Comparison of ENCODE assay signal across 14 cellular contexts in genomic region chr12:27081668-27082091, GRCh38. TPM values are rescaled to one million over a fixed set of nuclear protein-coding genes. Genes with fewer than 3 reads are reported as not detected.
DNase-seq lines count a peak whose midpoint lies in the region; ATAC-seq and TF ChIP-seq lines count a peak whose summit lies in the region.
"Had no signal": no experiment of that assay in that cellular context is flagged by ENCODE, and none has a peak within 500 bp of the region (broad histone marks: within the 10 kb centered on the region; RNA-seq: fewer than 3 reads in every experiment).

No MANE protein-coding gene starts in this region.

- WGBS in aorta, 2 donors, result 74 to 86% methylated on average over 4 of the region's 4 CpGs

- H3K9me3 Mint-ChIP-seq in HFFc6, result no peaks in the 10 kb centered on the region
- peaks cover 2% of the 10 kb centered on the region for H3K9me3 Mint-ChIP-seq in activated naive CD4-positive, alpha-beta T cell treated with anti-CD3 and anti-CD28 coated beads for 36 hours
- H3K9me3 Mint-ChIP-seq in activated naive CD8-positive, alpha-beta T cell treated with anti-CD3 and anti-CD28 coated beads, Interleukin-2, amount 50 U/mL, for 24 hours, result no peaks in the 10 kb centered on the region

- H3K4me3 Mint-ChIP-seq in HFFc6, result no peak overlapping the region
- H3K4me3 Mint-ChIP-seq in activated naive CD4-positive, alpha-beta T cell treated with anti-CD3 and anti-CD28 coated beads for 36 hours, result no peak overlapping the region
- H3K4me3 Mint-ChIP-seq in activated naive CD8-positive, alpha-beta T cell treated with anti-CD3 and anti-CD28 coated beads, Interleukin-2, amount 50 U/mL, for 24 hours, result no peak overlapping the region
- H3K4me3 Mint-ChIP-seq: CD4-positive, alpha-beta memory T cell had no signal

- DNase-seq in BJ (ENCODE audit: low read depth) (no peak), HFFc6 (no peak), amniotic epithelial cell (ENCODE audit: low read depth) (peak; percentile 23), iPS-NIHi7 (ENCODE audit: extremely low spot score) (peak; percentile 74), aorta (no peak)
- DNase-seq in activated naive CD4-positive, alpha-beta T cell treated with anti-CD3 and anti-CD28 coated beads for 36 hours, result no peak
- DNase-seq in activated naive CD8-positive, alpha-beta T cell treated with anti-CD3 and anti-CD28 coated beads, Interleukin-2, amount 50 U/mL, for 24 hours, result no peak
- DNase-seq: CD4-positive, alpha-beta memory T cell; left ventricle myocardium superior; NCI-H2029; posterior cingulate gyrus; stimulated activated CD4-positive, alpha-beta T cell treated with anti-CD3 and anti-CD28 coated beads, Interleukin-4, amount 100 ng/mL, for 4 hours; substantia nigra had no signal

- H3K27me3 ChIP-seq in BJ (ENCODE audit: control insufficient read depth, insufficient read depth, low read length) (no peaks in the 10 kb centered on the region), aorta (ENCODE audit: control insufficient read depth in 1 of 2, insufficient read depth in 2 of 2, low read length in 1 of 2) (no peaks in the 10 kb centered on the region)

- peaks cover 51% of the 10 kb centered on the region for H3K4me1 Mint-ChIP-seq in HFFc6 (ENCODE audit: low read depth)
- no peaks in the 10 kb centered on the region for H3K4me1 Mint-ChIP-seq in activated naive CD4-positive, alpha-beta T cell treated with anti-CD3 and anti-CD28 coated beads for 36 hours (ENCODE audit: low read depth)
- peaks cover 4% of the 10 kb centered on the region for H3K4me1 Mint-ChIP-seq in activated naive CD8-positive, alpha-beta T cell treated with anti-CD3 and anti-CD28 coated beads, Interleukin-2, amount 50 U/mL, for 24 hours

- POLR2A ChIA-PET in BJ (lab: Charles Lee), result no interaction called here

- H3K4me3 ChIP-seq in BJ (ENCODE audit: low read depth, low read length) (no peak overlapping the region), aorta (ENCODE audit: low read length in 2 of 2) (no peak overlapping the region)

- CTCF ChIA-PET in BJ (lab: Yijun Ruan, JAX), result interaction anchor here (0.7 kb wide), 1 partner anchor 21 kb away, joined by 3 read pairs; no protein-coding TSS in a partner anchor
- CTCF ChIA-PET in activated naive CD4-positive, alpha-beta T cell treated with anti-CD3 and anti-CD28 coated beads for 36 hours (lab: Charles Lee), result no interaction called here

- H3K36me3 ChIP-seq in BJ (ENCODE audit: control insufficient read depth, insufficient read depth, low read length), result no peaks in the 10 kb centered on the region
- H3K36me3 ChIP-seq in aorta (ENCODE audit: control insufficient read depth in 1 of 2, insufficient read depth in 2 of 2, low read length in 1 of 2), result no peaks in the 10 kb centered on the region

- H3K27ac ChIP-seq in aorta (ENCODE audit: low read depth in 1 of 2, low read length in 2 of 2), result no peak overlapping the region

- intact Hi-C loops in aorta (cut with DNase I), result no loop called here
- intact Hi-C loops in activated naive CD4-positive, alpha-beta T cell treated with anti-CD3 and anti-CD28 coated beads for 36 hours (cut with micrococcal nuclease), result no loop called here

- peaks cover 0 to 2% of the 10 kb centered on the region in 2 donors for H3K4me1 ChIP-seq in aorta (ENCODE audit: control insufficient read depth in 1 of 2, insufficient read depth in 2 of 2, low read length in 2 of 2)

- TF ChIP-seq CTCF in BJ (IDR thresholded peaks at IDR 0.05; ENCODE audit: insufficient read depth, low read depth, low read length), result 0 out of 2 replicates have a peak, but pooled peaks have one; percentile 9
- peak; percentile 38 for TF ChIP-seq CTCF in HFFc6 (IDR thresholded peaks at IDR 0.05)

- no peak for ATAC-seq in aorta (ENCODE audit: low FRiP score)
- ATAC-seq in activated naive CD8-positive, alpha-beta T cell treated with anti-CD3 and anti-CD28 coated beads, Interleukin-2, amount 50 U/mL, for 24 hours, result no peak
- no peak for ATAC-seq in GM18861 (IDR thresholded peaks at IDR 0.05; ENCODE audit: unreplicated experiment)
- ATAC-seq: left ventricle myocardium superior had no signal

- peaks cover 4% of the 10 kb centered on the region; the same call in 1 of the 2 replicates for H3K36me3 Mint-ChIP-seq in HFFc6 (ENCODE audit: low read depth)
- peaks cover 5% of the 10 kb centered on the region for H3K36me3 Mint-ChIP-seq in activated naive CD4-positive, alpha-beta T cell treated with anti-CD3 and anti-CD28 coated beads for 36 hours (ENCODE audit: low read depth)
- peaks cover 5% of the 10 kb centered on the region for H3K36me3 Mint-ChIP-seq in activated naive CD8-positive, alpha-beta T cell treated with anti-CD3 and anti-CD28 coated beads, Interleukin-2, amount 50 U/mL, for 24 hours (ENCODE audit: low read depth)

- H3K27me3 Mint-ChIP-seq in HFFc6 (ENCODE audit: insufficient read depth), result peaks cover 2% of the 10 kb centered on the region; the same call in 1 of the 2 replicates
- no peaks in the 10 kb centered on the region for H3K27me3 Mint-ChIP-seq in activated naive CD4-positive, alpha-beta T cell treated with anti-CD3 and anti-CD28 coated beads for 36 hours (ENCODE audit: low read depth)
- no peaks in the 10 kb centered on the region for H3K27me3 Mint-ChIP-seq in activated naive CD8-positive, alpha-beta T cell treated with anti-CD3 and anti-CD28 coated beads, Interleukin-2, amount 50 U/mL, for 24 hours
- H3K27me3 Mint-ChIP-seq: CD4-positive, alpha-beta memory T cell had no signal

- H3K27ac Mint-ChIP-seq in HFFc6, result no peak overlapping the region
- H3K27ac Mint-ChIP-seq in activated naive CD4-positive, alpha-beta T cell treated with anti-CD3 and anti-CD28 coated beads for 36 hours, result no peak overlapping the region
- no peak overlapping the region for H3K27ac Mint-ChIP-seq in activated naive CD8-positive, alpha-beta T cell treated with anti-CD3 and anti-CD28 coated beads, Interleukin-2, amount 50 U/mL, for 24 hours
- H3K27ac Mint-ChIP-seq: CD4-positive, alpha-beta memory T cell had no signal

- no peaks in the 10 kb centered on the region for H3K9me3 ChIP-seq in aorta (ENCODE audit: control insufficient read depth, low read length)

RNA-seq across cellular contexts. Expression of gene C12orf71, which starts 0.7 kb away (rescaled TPM):
- not detected in 2 replicates for polyA plus RNA-seq in BJ (2011; rRNA removed)
- not detected in 2 replicates for polyA minus RNA-seq in BJ (2011; rRNA and poly(A)+ RNA removed)
- not detected for total RNA-seq in HFFc6 (2021; fragmentation: NEBNext Ultra II Directional; extraction: Animal tissue kit (Norgen Biotek cat#: 25700))
- not detected for total RNA-seq in aorta
- not detected for polyA plus RNA-seq in aorta
- total RNA-seq in activated naive CD4-positive, alpha-beta T cell treated with anti-CD3 and anti-CD28 coated beads for 36 hours, result not detected
- total RNA-seq: CD4-positive, alpha-beta memory T cell; left ventricle myocardium superior had no signal
- polyA plus RNA-seq: CD4-positive, alpha-beta memory T cell had no signal

RNA-seq across cellular contexts. Expression of gene MED21, which starts 59.3 kb away (rescaled TPM):
- polyA plus RNA-seq in BJ (2011; rRNA removed) (34.6 and 61.5 TPM in 2 replicates), aorta (10 to 100 TPM; 27.1 to 67.7 TPM)
- 44.2 and 75.5 TPM in 2 replicates for polyA minus RNA-seq in BJ (2011; rRNA and poly(A)+ RNA removed)
- 10 to 100 TPM; 36.1 to 41.4 (median 40.1) TPM for total RNA-seq in HFFc6 (2021; fragmentation: NEBNext Ultra II Directional; extraction: Animal tissue kit (Norgen Biotek cat#: 25700))
- total RNA-seq in aorta, result 10 to 100 TPM; 58.8 to 61.6 TPM
- 10 to 100 TPM; 23.7 to 23.9 TPM for total RNA-seq in activated naive CD4-positive, alpha-beta T cell treated with anti-CD3 and anti-CD28 coated beads for 36 hours

Comparison
In these comparisons a context has a peak if more than half of its experiments do, and no peak if none do; other contexts are left out.
1. DNase-seq: peak in amniotic epithelial cell (single experiment) and iPS-NIHi7 (single experiment); none in BJ (single experiment), HFFc6 (single experiment), aorta (0 of 2), activated naive CD4-positive, alpha-beta T cell treated with anti-CD3 and anti-CD28 coated beads for 36 hours (single experiment) and activated naive CD8-positive, alpha-beta T cell treated with anti-CD3 and anti-CD28 coated beads, Interleukin-2, amount 50 U/mL, for 24 hours (single experiment).